9 cellular contexts compared by ENCODE assay signal in genomic region chr15:65796610-65797012, GRCh38. TPM values are rescaled to one million over a fixed set of nuclear protein-coding genes. Genes with fewer than 3 reads are reported as not detected.
DNase-seq lines count a peak whose midpoint lies in the region; ATAC-seq and TF ChIP-seq lines count a peak whose summit lies in the region.
"Had no signal": no experiment of that assay in that cellular context is flagged by ENCODE, and none has a peak within 500 bp of the region (broad histone marks: within the 10 kb centered on the region; RNA-seq: fewer than 3 reads in every experiment).

No MANE protein-coding gene starts in this region.

- no peaks in the 10 kb centered on the region for H3K36me3 Mint-ChIP-seq in memory B cell
- H3K36me3 Mint-ChIP-seq: neural progenitor cell had no signal

- peak overlapping the region; percentile 5 for H3K4me2 ChIP-seq in MM.1S (ENCODE audit: low read depth, low read length)
- H3K4me2 ChIP-seq: neural progenitor cell had no signal

- peak overlapping the region; percentile 68 for H3K27ac Mint-ChIP-seq in memory B cell
- H3K27ac Mint-ChIP-seq: neural progenitor cell had no signal

- no peak for ATAC-seq in memory B cell (ENCODE audit: low read depth)
- ATAC-seq in HG02571 (IDR thresholded peaks at IDR 0.05; ENCODE audit: unreplicated experiment): no peak
- no peak for ATAC-seq in HG02798 (IDR thresholded peaks at IDR 0.05; ENCODE audit: poor library complexity, unreplicated experiment)

- H3K36me3 ChIP-seq in MM.1S (replicated peaks; ENCODE audit: insufficient read depth, low read length): no peaks in the 10 kb centered on the region
- H3K36me3 ChIP-seq: neural progenitor cell had no signal

- H3K27me3 ChIP-seq in MM.1S (replicated peaks; ENCODE audit: insufficient read depth, low read length): no peaks in the 10 kb centered on the region
- H3K27me3 ChIP-seq: neural progenitor cell had no signal

- no peaks in the 10 kb centered on the region for H4K20me1 ChIP-seq in MM.1S (ENCODE audit: insufficient read depth, low read length)

- H3F3A ChIP-seq in MM.1S (ENCODE audit: insufficient read depth, low read length): peaks cover 9% of the 10 kb centered on the region

- no peaks in the 10 kb centered on the region for H3K9me3 ChIP-seq in MM.1S (replicated peaks; ENCODE audit: insufficient read depth, low read length)

- peaks cover 20% of the 10 kb centered on the region for H3K4me1 ChIP-seq in MM.1S (ENCODE audit: low read length)

- peaks cover 30% of the 10 kb centered on the region for H3K4me1 Mint-ChIP-seq in memory B cell

- DNase-seq in Daoy (ENCODE audit: low read depth): peak; percentile 50
- DNase-seq in MM.1S: no peak
- peak; percentile 50 for DNase-seq in astrocyte of the hippocampus (ENCODE audit: low read depth, low spot score)
- no peak for DNase-seq in memory B cell (ENCODE audit: low spot score in 2 of 2)
- no peak for DNase-seq in pons (ENCODE audit: low spot score)
- DNase-seq in islet precursor cell: no peak

- no peaks in the 10 kb centered on the region for H3K9me3 Mint-ChIP-seq in memory B cell
- H3K9me3 Mint-ChIP-seq: neural progenitor cell had no signal

- H3K9ac ChIP-seq in MM.1S (ENCODE audit: low read length): no peak overlapping the region
- H3K9ac ChIP-seq: neural progenitor cell had no signal

- no peak for TF ChIP-seq CTCF in MM.1S (IDR thresholded peaks at IDR 0.05; ENCODE audit: low read length)

- peaks cover 10% of the 10 kb centered on the region for H3K79me2 ChIP-seq in MM.1S (ENCODE audit: low read length)

- no peak overlapping the region for H3K27ac ChIP-seq in MM.1S (ENCODE audit: low read length)
- H3K27ac ChIP-seq: neural progenitor cell had no signal

- no peaks in the 10 kb centered on the region for H3K27me3 Mint-ChIP-seq in memory B cell

- H3K9me2 ChIP-seq in MM.1S (replicated peaks; ENCODE audit: insufficient read depth, low read length): no peaks in the 10 kb centered on the region

- no peak overlapping the region for H3K4me3 Mint-ChIP-seq in memory B cell
- H3K4me3 Mint-ChIP-seq: neural progenitor cell had no signal

- no peak overlapping the region for H3K4me3 ChIP-seq in MM.1S (ENCODE audit: low read length)
- H3K4me3 ChIP-seq: neural progenitor cell had no signal

- H2AFZ ChIP-seq in MM.1S (ENCODE audit: low read length): no peak overlapping the region
- H2AFZ ChIP-seq: neural progenitor cell had no signal

RNA-seq across cellular contexts. Expression of gene DENND4A, which starts 4.5 kb away (rescaled TPM):
- 8.6 and 20.9 TPM in 2 replicates for total RNA-seq in Daoy (2014; rRNA removed; shearing (Covaris generic))

Comparison
In these comparisons a context has a peak if more than half of its experiments do, and no peak if none do; other contexts are left out.
1. DNase-seq: peak in Daoy (single experiment) and astrocyte of the hippocampus (single experiment); none in MM.1S (single experiment), memory B cell (0 of 2), pons (single experiment) and islet precursor cell (single experiment).